ENCODE assay signal across 29 cellular contexts in genomic region chr5:177590406-177590805, GRCh38.
"Had no signal": no experiment of that assay in that cellular context is flagged by ENCODE, and none has a peak within 500 bp of the region (broad histone marks: within the 10 kb centered on the region; RNA-seq: fewer than 3 reads in every experiment).

No MANE protein-coding gene starts in this region.

- H3K9me3 Mint-ChIP-seq: activated CD4-positive, alpha-beta memory T cell treated with anti-CD3 and anti-CD28 coated beads for 36 hours; activated CD4-positive, alpha-beta T cell treated with anti-CD3 and anti-CD28 coated beads, Interleukin-2, amount 10 ng/mL, durations not matched to agents 24 days and 14 days; activated naive CD4-positive, alpha-beta T cell treated with anti-CD3 and anti-CD28 coated beads, Interleukin-2, amount 10 ng/mL, durations not matched to agents 7 days and 5 days; activated T-helper 1 cell treated with anti-CD3 and anti-CD28 coated beads, Interleukin-12 subunit alpha, Interleukin-12 subunit beta, Interleukin-2, Interleukin-4 antibody, amounts not matched to agents 30 ng/mL and 10 ng/mL and 1 ng/mL, durations not matched to agents 14 hours and 24 hours and 36 hours; activated T-helper 2 cell treated with anti-CD3 and anti-CD28 coated beads, Interferon-gamma antibody, Interleukin-2, Interleukin-4, amounts not matched to agents 10 μg/mL and 5 μg/mL and 100 μg/mL, durations not matched to agents 14 hours and 24 hours and 36 hours; effector memory CD8-positive, alpha-beta T cell had no signal

- H3K36me3 Mint-ChIP-seq: activated naive CD8-positive, alpha-beta T cell had no signal

- DNase-seq: activated CD4-positive, alpha-beta memory T cell treated with anti-CD3 and anti-CD28 coated beads for 36 hours; activated CD4-positive, alpha-beta T cell treated with anti-CD3 and anti-CD28 coated beads for 36 hours; activated CD4-positive, alpha-beta T cell treated with anti-CD3 and anti-CD28 coated beads, Interleukin-2, amount 10 ng/mL, durations not matched to agents 24 days and 14 days; activated CD4-positive, CD25-positive, alpha-beta regulatory T cell; activated CD4-positive, CD25-positive, alpha-beta regulatory T cell treated with anti-CD3 and anti-CD28 coated beads, Interleukin-2, amount 50 U/mL, for 72 hours; activated CD8-positive, alpha-beta memory T cell treated with anti-CD3 and anti-CD28 coated beads, Interleukin-2, amount 10 ng/mL, durations not matched to agents 7 days and 5 days; activated CD8-positive, alpha-beta memory T cell treated with anti-CD3 and anti-CD28 coated beads, Interleukin-2, amount 50 U/mL, for 4 hours; activated CD8-positive, alpha-beta T cell treated with anti-CD3 and anti-CD28 coated beads, Interleukin-2, amount 10 ng/mL, durations not matched to agents 7 days and 5 days; activated effector memory CD4-positive, alpha-beta T cell treated with anti-CD3 and anti-CD28 coated beads, Interleukin-2, amount 50 U/mL, for 16 hours; activated naive CD4-positive, alpha-beta T cell treated with anti-CD3 and anti-CD28 coated beads, Interleukin-2, amount 10 ng/mL, durations not matched to agents 7 days and 5 days; activated T-cell treated with anti-CD3 and anti-CD28 coated beads, Interleukin-2, amount 50 U/mL, for 1 hour; activated T-cell treated with anti-CD3 and anti-CD28 coated beads, Interleukin-2, amount 50 U/mL, for 48 hours; amniotic stem cell; anterior cingulate cortex; caudate nucleus; cortex of kidney; dermis blood vessel endothelial cell; effector CD4-positive, alpha-beta T cell; effector memory CD8-positive, alpha-beta T cell; erythroblast; foreskin keratinocyte; gastrocnemius medialis; glutamatergic neuron; heart left ventricle; T-helper 2 cell had no signal

- H3K27ac Mint-ChIP-seq: activated CD4-positive, alpha-beta memory T cell treated with anti-CD3 and anti-CD28 coated beads for 36 hours; activated CD4-positive, alpha-beta T cell treated with anti-CD3 and anti-CD28 coated beads for 36 hours; activated CD4-positive, alpha-beta T cell treated with anti-CD3 and anti-CD28 coated beads, Interleukin-2, amount 10 ng/mL, durations not matched to agents 24 days and 14 days; activated CD8-positive, alpha-beta memory T cell treated with anti-CD3 and anti-CD28 coated beads, Interleukin-2, amount 10 ng/mL, durations not matched to agents 7 days and 5 days; activated CD8-positive, alpha-beta T cell treated with anti-CD3 and anti-CD28 coated beads, Interleukin-2, amount 10 ng/mL, durations not matched to agents 7 days and 5 days; activated naive CD4-positive, alpha-beta T cell treated with anti-CD3 and anti-CD28 coated beads, Interleukin-2, amount 10 ng/mL, durations not matched to agents 7 days and 5 days; activated naive CD8-positive, alpha-beta T cell; activated T-helper 1 cell treated with anti-CD3 and anti-CD28 coated beads, Interleukin-12 subunit alpha, Interleukin-12 subunit beta, Interleukin-2, Interleukin-4 antibody, amounts not matched to agents 30 ng/mL and 10 ng/mL and 1 ng/mL, durations not matched to agents 14 hours and 24 hours and 36 hours; activated T-helper 2 cell treated with anti-CD3 and anti-CD28 coated beads, Interferon-gamma antibody, Interleukin-2, Interleukin-4, amounts not matched to agents 10 μg/mL and 5 μg/mL and 100 μg/mL, durations not matched to agents 14 hours and 24 hours and 36 hours; effector memory CD8-positive, alpha-beta T cell had no signal

- H3K4me3 Mint-ChIP-seq: activated CD4-positive, alpha-beta memory T cell treated with anti-CD3 and anti-CD28 coated beads for 36 hours; activated CD4-positive, alpha-beta T cell treated with anti-CD3 and anti-CD28 coated beads for 36 hours; activated CD4-positive, alpha-beta T cell treated with anti-CD3 and anti-CD28 coated beads, Interleukin-2, amount 10 ng/mL, durations not matched to agents 24 days and 14 days; activated CD8-positive, alpha-beta memory T cell treated with anti-CD3 and anti-CD28 coated beads, Interleukin-2, amount 10 ng/mL, durations not matched to agents 7 days and 5 days; activated CD8-positive, alpha-beta T cell treated with anti-CD3 and anti-CD28 coated beads, Interleukin-2, amount 10 ng/mL, durations not matched to agents 7 days and 5 days; activated naive CD4-positive, alpha-beta T cell treated with anti-CD3 and anti-CD28 coated beads, Interleukin-2, amount 10 ng/mL, durations not matched to agents 7 days and 5 days; activated T-helper 1 cell treated with anti-CD3 and anti-CD28 coated beads, Interleukin-12 subunit alpha, Interleukin-12 subunit beta, Interleukin-2, Interleukin-4 antibody, amounts not matched to agents 30 ng/mL and 10 ng/mL and 1 ng/mL, durations not matched to agents 14 hours and 24 hours and 36 hours; effector memory CD8-positive, alpha-beta T cell had no signal

- H3K4me3 ChIP-seq: esophagus muscularis mucosa, gastrocnemius medialis, heart left ventricle had no signal
